Comparison of ENCODE assay signal across 14 cellular contexts in the genomic region with DNA sequence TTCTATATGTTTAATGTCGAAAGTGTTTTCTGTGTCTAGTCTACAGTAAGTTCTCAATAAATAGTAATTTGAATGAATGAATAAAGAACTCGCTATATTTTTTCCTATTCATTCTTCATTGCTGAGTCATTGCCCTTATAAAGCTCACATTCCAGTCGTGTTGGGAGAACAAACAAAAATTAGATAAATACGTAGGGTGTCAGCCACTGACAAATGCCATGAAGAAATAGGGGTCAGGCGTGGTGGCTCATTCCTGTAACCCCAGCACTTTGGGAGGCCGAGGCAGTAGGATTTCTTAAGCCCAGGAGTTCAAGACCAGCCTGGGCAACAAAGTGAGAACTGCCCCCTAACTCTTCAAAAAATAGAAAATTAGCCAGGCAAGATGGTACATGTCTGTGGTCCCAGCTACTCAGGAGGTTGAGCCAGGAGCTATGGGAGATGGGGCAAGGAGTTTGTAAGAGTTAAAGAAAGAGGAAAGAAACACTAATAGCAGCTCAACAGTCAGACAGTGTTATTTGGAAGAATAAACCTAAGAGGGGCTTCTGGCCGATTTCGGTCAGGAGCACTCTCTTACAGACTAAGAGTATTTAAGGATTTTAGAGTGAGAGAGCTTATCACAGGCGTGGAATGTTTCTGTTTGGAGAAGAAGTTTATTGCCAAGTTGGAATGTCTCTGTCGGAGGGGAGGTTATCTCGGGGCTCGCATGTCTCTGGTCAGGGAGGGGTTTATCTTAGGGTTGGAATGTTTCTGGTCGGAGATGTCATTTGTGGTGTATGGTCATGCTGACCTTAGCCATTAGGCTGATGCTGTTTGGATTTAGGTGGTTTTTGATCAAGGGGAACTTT. TPM values are rescaled to one million over a fixed set of nuclear protein-coding genes. Genes with fewer than 3 reads are reported as not detected.
DNase-seq lines count a peak whose midpoint lies in the region; ATAC-seq and TF ChIP-seq lines count a peak whose summit lies in the region.
"Had no signal": no experiment of that assay in that cellular context is flagged by ENCODE, and none has a peak within 500 bp of the region (broad histone marks: within the 10 kb centered on the region; RNA-seq: fewer than 3 reads in every experiment).

No MANE protein-coding gene starts in this region.

- CTCF ChIA-PET in MCF 10A (lab: Yijun Ruan, JAX), result interaction anchor here (0.5 to 2.6 kb wide), 22 partner anchors 13 to 192 kb away, joined by 3 to 22 read pairs (median 4); no protein-coding TSS in a partner anchor
- CTCF ChIA-PET in mammary epithelial cell (lab: Charles Lee; ENCODE audit: low non-redundant PET), result interaction anchor here (0.6 kb wide), 1 partner anchor 35 kb away, joined by 3 read pairs; no protein-coding TSS in a partner anchor

- H3K36me3 ChIP-seq in mammary epithelial cell (ENCODE audit: insufficient read depth, low read length), result no peaks in the 10 kb centered on the region
- no peaks in the 10 kb centered on the region for H3K36me3 ChIP-seq in ascending aorta
- H3K36me3 ChIP-seq in left ventricle myocardium inferior, result no peaks in the 10 kb centered on the region
- H3K36me3 ChIP-seq: spleen had no signal

- H3K4me1 ChIP-seq in mammary epithelial cell (ENCODE audit: insufficient read depth, low read length) (peaks cover 18% of the 10 kb centered on the region), ascending aorta (peaks cover 0 to 9% of the 10 kb centered on the region in 2 donors), left ventricle myocardium inferior (peaks cover 26% of the 10 kb centered on the region)

- DNase-seq in MCF 10A (ENCODE audit: unreplicated experiment) (peak; percentile 90), mammary epithelial cell (no peak), ascending aorta (ENCODE audit: low spot score in 2 of 2) (no peak), iris pigment epithelial cell (ENCODE audit: low read depth) (peak; percentile 82), cerebellar cortex (ENCODE audit: low spot score) (no peak), left ventricle myocardium inferior (no peak)
- DNase-seq: activated CD4-positive, alpha-beta T cell treated with anti-CD3 and anti-CD28 coated beads for 36 hours; activated effector memory CD4-positive, alpha-beta T cell treated with Interleukin-2 at 50 U/mL for 16 hours; NCI-H526; SK-N-SH had no signal

- H3K4me1 Mint-ChIP-seq in MCF 10A (ENCODE audit: insufficient read depth, unreplicated experiment), result peaks cover 42% of the 10 kb centered on the region

- H3K4me3 ChIP-seq in mammary epithelial cell (replicated peaks in 1 of 3; ENCODE audit: insufficient read depth in 1 of 3, low read depth in 2 of 3, low read length in 3 of 3) (no peak overlapping the region), ascending aorta (no peak overlapping the region), left ventricle myocardium inferior (no peak overlapping the region)
- H3K4me3 ChIP-seq: spleen had no signal

- H3K4me2 ChIP-seq in mammary epithelial cell (ENCODE audit: insufficient read depth, low read depth, low read length), result no peak overlapping the region
- H3K4me2 ChIP-seq: SK-N-SH had no signal

- H4K20me1 ChIP-seq in mammary epithelial cell (ENCODE audit: insufficient read depth, low read length), result no peaks in the 10 kb centered on the region

- H3K9me3 ChIP-seq in mammary epithelial cell (replicated peaks; ENCODE audit: insufficient read depth, low read length), result no peaks in the 10 kb centered on the region
- no peaks in the 10 kb centered on the region for H3K9me3 ChIP-seq in ascending aorta
- peaks cover 21% of the 10 kb centered on the region for H3K9me3 ChIP-seq in left ventricle myocardium inferior (replicated peaks)
- H3K9me3 ChIP-seq: SK-N-SH had no signal

- H3K9me3 Mint-ChIP-seq in MCF 10A (ENCODE audit: unreplicated experiment), result peaks cover 8% of the 10 kb centered on the region

- H3K27me3 Mint-ChIP-seq in MCF 10A (ENCODE audit: insufficient read depth, unreplicated experiment), result no peaks in the 10 kb centered on the region
- H3K27me3 Mint-ChIP-seq: activated CD4-positive, alpha-beta T cell treated with anti-CD3 and anti-CD28 coated beads for 36 hours had no signal

- H3K27ac Mint-ChIP-seq in MCF 10A (ENCODE audit: low read depth, unreplicated experiment), result peak overlapping the region; percentile 100

- TSS peak; percentile 91 for BruUV-seq in MCF 10A (replicated peaks; lab: Mats Ljungman, UMichigan)
- BruUV-seq in mammary epithelial cell (replicated peaks; lab: Mats Ljungman, UMichigan), result no TSS peak

- intact Hi-C loops in MCF 10A (cut with micrococcal nuclease) (loop anchor here (1.0 to 2.0 kb wide), 3 partner anchors 29 to 75 kb away; no protein-coding TSS in a partner anchor), mammary epithelial cell (cut with micrococcal nuclease) (loop anchor here (5.0 kb wide), 1 partner anchor 65 kb away; no protein-coding TSS in a partner anchor), ascending aorta (cut with DNase I) (loop anchor here (5.0 kb wide), 2 partner anchors 105 to 205 kb away; partner anchors contain the start of gene EXO1), left ventricle myocardium inferior (cut with micrococcal nuclease) (no loop called here)

- dilution Hi-C loops in mammary epithelial cell (cut with HindIII; ENCODE audit: low sequenced_read_pairs), result no loop called here

- no peaks in the 10 kb centered on the region for H3K27me3 ChIP-seq in mammary epithelial cell (ENCODE audit: insufficient read depth, low read length)
- H3K27me3 ChIP-seq in ascending aorta, result no peaks in the 10 kb centered on the region
- no peaks in the 10 kb centered on the region for H3K27me3 ChIP-seq in left ventricle myocardium inferior (ENCODE audit: low read depth)
- H3K27me3 ChIP-seq: spleen had no signal

- H3K27ac ChIP-seq in mammary epithelial cell (ENCODE audit: insufficient read depth, low read depth, low read length) (no peak overlapping the region), ascending aorta (peak overlapping the region; percentile 2 to 68), left ventricle myocardium inferior (replicated peaks) (no peak overlapping the region)

- H3K79me2 ChIP-seq in mammary epithelial cell (ENCODE audit: insufficient read depth, low read length), result peaks cover 30% of the 10 kb centered on the region

- ATAC-seq in GM19324 (IDR thresholded peaks at IDR 0.05; ENCODE audit: low FRiP score, unreplicated experiment) (no peak), GM21515 (IDR thresholded peaks at IDR 0.05; ENCODE audit: unreplicated experiment) (no peak)
- ATAC-seq: activated CD4-positive, alpha-beta T cell treated with anti-CD3 and anti-CD28 coated beads for 36 hours had no signal

- in situ Hi-C loops in mammary epithelial cell (cut with MboI; ENCODE audit: low sequenced_read_pairs in 2 of 2), result no loop called here

- peak overlapping the region; percentile 75 for H3K4me3 Mint-ChIP-seq in MCF 10A (ENCODE audit: unreplicated experiment)
- H3K4me3 Mint-ChIP-seq: activated CD4-positive, alpha-beta T cell treated with anti-CD3 and anti-CD28 coated beads for 36 hours had no signal

- TF ChIP-seq CTCF in MCF 10A (IDR thresholded peaks at IDR 0.05; ENCODE audit: unreplicated experiment), result no peak
- no peak for TF ChIP-seq CTCF in mammary epithelial cell (conservative IDR thresholded peaks at IDR 0.05 in 1 of 2, IDR thresholded peaks at IDR 0.05 in 1 of 2; ENCODE audit: extremely low read depth in 1 of 2, insufficient read depth in 1 of 2, low read depth in 1 of 2, low read length in 2 of 2)
- TF ChIP-seq CTCF in ascending aorta (IDR thresholded peaks at IDR 0.05), result no peak
- no peak for TF ChIP-seq CTCF in left ventricle myocardium inferior (IDR thresholded peaks at IDR 0.05; ENCODE audit: borderline replicate concordance)

- H3K9ac ChIP-seq in mammary epithelial cell (ENCODE audit: insufficient read depth, low read length), result no peak overlapping the region
- H3K9ac ChIP-seq: SK-N-SH had no signal

- POLR2A ChIA-PET in MCF 10A (lab: Yijun Ruan, JAX), result interaction anchor here (0.6 to 5.8 kb wide), 42 partner anchors 9 to 906 kb away, joined by 3 to 151 read pairs (median 8); partner anchors contain the start of genes EXO1, FH, KMO and WDR64

- no peak overlapping the region for H2AFZ ChIP-seq in mammary epithelial cell (ENCODE audit: low read depth, low read length)

- H3K36me3 Mint-ChIP-seq in MCF 10A (ENCODE audit: insufficient read depth, unreplicated experiment), result peaks cover 19% of the 10 kb centered on the region

- 76% methylated on average over 13 of the region's 13 CpGs for WGBS in mammary epithelial cell (ENCODE audit: low coverage, missing lambda C conversion rate)

RNA-seq across cellular contexts. Expression of gene CHML, which starts 1.8 kb away (rescaled TPM):
- total RNA-seq in MCF 10A (2022) (33.7 and 33.8 TPM in 2 replicates), mammary epithelial cell (10 to 100 TPM; 15.0 to 25.3 TPM), ascending aorta (1.2 TPM), left ventricle myocardium inferior (8.2 TPM)
- polyA plus RNA-seq in mammary epithelial cell, result 5.9 TPM
- 11.3 TPM for polyA minus RNA-seq in mammary epithelial cell

RNA-seq across cellular contexts. Expression of gene OPN3, which starts 1.8 kb away (rescaled TPM):
- 45.6 and 56.1 TPM in 2 replicates for total RNA-seq in MCF 10A (2022)
- 10 to 100 TPM; 21.3 to 36.5 TPM for total RNA-seq in mammary epithelial cell
- polyA plus RNA-seq in mammary epithelial cell, result 28.1 TPM
- polyA minus RNA-seq in mammary epithelial cell, result 14.9 TPM
- total RNA-seq in ascending aorta, result 9.0 TPM
- 6.1 TPM for total RNA-seq in left ventricle myocardium inferior

RNA-seq across cellular contexts. Expression of gene WDR64, which starts 10.1 kb away (rescaled TPM):
- not detected in 2 replicates for total RNA-seq in MCF 10A (2022)
- not detected for total RNA-seq in mammary epithelial cell
- not detected for polyA plus RNA-seq in mammary epithelial cell
- polyA minus RNA-seq in mammary epithelial cell, result not detected
- not detected for total RNA-seq in ascending aorta
- not detected for total RNA-seq in left ventricle myocardium inferior
- total RNA-seq: activated CD4-positive, alpha-beta T cell treated with anti-CD3 and anti-CD28 coated beads for 36 hours had no signal
- polyA plus RNA-seq: AG04450, SK-N-SH had no signal

Comparison
In these comparisons a context has a peak if more than half of its experiments do, and no peak if none do; other contexts are left out.
1. DNase-seq: peak in MCF 10A (single experiment) and iris pigment epithelial cell (single experiment); none in mammary epithelial cell (single experiment), ascending aorta (0 of 2), cerebellar cortex (single experiment) and left ventricle myocardium inferior (single experiment).
2. H3K27ac ChIP-seq: peak in ascending aorta (2 of 2); none in mammary epithelial cell (single experiment) and left ventricle myocardium inferior (single experiment).